ENCODE assay signal across 15 cellular contexts in genomic region chr18:79413025-79413424, GRCh38.
"Had no signal": no experiment of that assay in that cellular context is flagged by ENCODE, and none has a peak within 500 bp of the region (broad histone marks: within the 10 kb centered on the region; RNA-seq: fewer than 3 reads in every experiment).

No MANE protein-coding gene starts in this region.

- H3K4me3 ChIP-seq: neural progenitor cell, ovary, thyroid gland had no signal

- H3K27me3 Mint-ChIP-seq: activated CD8-positive, alpha-beta T cell treated with anti-CD3 and anti-CD28 coated beads for 36 hours; activated naive CD4-positive, alpha-beta T cell treated with anti-CD3 and anti-CD28 coated beads, Interleukin-2, amount 50 U/mL, for 24 hours; dendritic cell treated with granulocyte-macrophage colony-stimulating factor and Interleukin-4, amounts not matched to agents 40 ng/mL and 50 ng/mL, for 4 days; T-helper 17 cell had no signal

- DNase-seq: activated CD8-positive, alpha-beta memory T cell treated with anti-CD3 and anti-CD28 coated beads, Interleukin-2, amount 50 U/mL, for 4 hours; activated CD8-positive, alpha-beta T cell treated with anti-CD3 and anti-CD28 coated beads for 36 hours; cerebellar nuclear complex; immature natural killer cell; mesenchymal stem cell; SK-N-SH; stimulated activated CD4-positive, alpha-beta T cell treated with anti-CD3 and anti-CD28 coated beads, Interleukin-15, amount 100 ng/mL, for 24 hours; stimulated activated CD4-positive, alpha-beta T cell treated with anti-CD3 and anti-CD28 coated beads, Interleukin-4, amount 100 ng/mL, for 24 hours; T-helper 17 cell; thyroid gland had no signal

- H3K9me3 Mint-ChIP-seq: activated CD8-positive, alpha-beta T cell treated with anti-CD3 and anti-CD28 coated beads for 36 hours; activated naive CD4-positive, alpha-beta T cell treated with anti-CD3 and anti-CD28 coated beads, Interleukin-2, amount 50 U/mL, for 24 hours; dendritic cell treated with granulocyte-macrophage colony-stimulating factor and Interleukin-4, amounts not matched to agents 40 ng/mL and 50 ng/mL, for 4 days; neural progenitor cell had no signal

- H3K27ac Mint-ChIP-seq: activated CD8-positive, alpha-beta T cell treated with anti-CD3 and anti-CD28 coated beads for 36 hours; activated naive CD4-positive, alpha-beta T cell treated with anti-CD3 and anti-CD28 coated beads, Interleukin-2, amount 50 U/mL, for 24 hours; dendritic cell treated with granulocyte-macrophage colony-stimulating factor and Interleukin-4, amounts not matched to agents 40 ng/mL and 50 ng/mL, for 4 days; immature natural killer cell; neural progenitor cell had no signal

- ATAC-seq: activated CD8-positive, alpha-beta T cell treated with anti-CD3 and anti-CD28 coated beads for 36 hours; esophagus mucosa; T-helper 17 cell had no signal

- H3K4me3 Mint-ChIP-seq: activated CD8-positive, alpha-beta T cell treated with anti-CD3 and anti-CD28 coated beads for 36 hours; activated naive CD4-positive, alpha-beta T cell treated with anti-CD3 and anti-CD28 coated beads, Interleukin-2, amount 50 U/mL, for 24 hours; dendritic cell treated with granulocyte-macrophage colony-stimulating factor and Interleukin-4, amounts not matched to agents 40 ng/mL and 50 ng/mL, for 4 days; immature natural killer cell; neural progenitor cell; T-helper 17 cell had no signal
